Comparison of ENCODE assay signal across 1 cellular context in the genomic region with DNA sequence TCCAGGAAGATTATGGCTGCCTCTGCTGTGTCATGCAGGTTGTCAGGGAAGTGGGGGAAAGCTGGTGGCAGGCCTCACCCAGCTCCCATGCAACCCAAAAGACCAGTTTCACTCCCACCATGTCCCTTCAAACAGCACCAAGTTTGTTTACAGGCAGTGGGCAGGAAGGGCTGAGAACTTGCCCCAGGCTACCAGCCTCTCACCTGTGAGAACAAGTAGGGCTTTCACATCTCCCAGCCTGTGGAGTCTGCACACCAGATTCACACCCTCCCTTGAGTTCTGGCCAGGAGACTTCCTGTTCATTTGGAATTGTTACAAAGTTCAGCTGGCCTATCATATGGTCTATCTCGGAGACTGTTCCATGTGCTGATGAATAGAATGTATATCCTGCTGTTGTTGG.
TF ChIP-seq lines count a peak whose summit lies in the region.

No MANE protein-coding gene starts in this region.

TF ChIP-seq in WTC11, 78 proteins besides CTCF, POLR2A, EP300 and RAD21:
- TF ChIP-seq TP53 (CRISPR knock-in tag; IDR thresholded peaks at IDR 0.05) (no peak), SMAD4 (CRISPR knock-in tag; IDR thresholded peaks at IDR 0.05) (peak; percentile 42; the same call in 1 of the 2 replicates), NFYB (CRISPR knock-in tag; conservative IDR thresholded peaks at IDR 0.05; ENCODE audit: low read depth) (no peak)
- TF ChIP-seq, protein P1, sequence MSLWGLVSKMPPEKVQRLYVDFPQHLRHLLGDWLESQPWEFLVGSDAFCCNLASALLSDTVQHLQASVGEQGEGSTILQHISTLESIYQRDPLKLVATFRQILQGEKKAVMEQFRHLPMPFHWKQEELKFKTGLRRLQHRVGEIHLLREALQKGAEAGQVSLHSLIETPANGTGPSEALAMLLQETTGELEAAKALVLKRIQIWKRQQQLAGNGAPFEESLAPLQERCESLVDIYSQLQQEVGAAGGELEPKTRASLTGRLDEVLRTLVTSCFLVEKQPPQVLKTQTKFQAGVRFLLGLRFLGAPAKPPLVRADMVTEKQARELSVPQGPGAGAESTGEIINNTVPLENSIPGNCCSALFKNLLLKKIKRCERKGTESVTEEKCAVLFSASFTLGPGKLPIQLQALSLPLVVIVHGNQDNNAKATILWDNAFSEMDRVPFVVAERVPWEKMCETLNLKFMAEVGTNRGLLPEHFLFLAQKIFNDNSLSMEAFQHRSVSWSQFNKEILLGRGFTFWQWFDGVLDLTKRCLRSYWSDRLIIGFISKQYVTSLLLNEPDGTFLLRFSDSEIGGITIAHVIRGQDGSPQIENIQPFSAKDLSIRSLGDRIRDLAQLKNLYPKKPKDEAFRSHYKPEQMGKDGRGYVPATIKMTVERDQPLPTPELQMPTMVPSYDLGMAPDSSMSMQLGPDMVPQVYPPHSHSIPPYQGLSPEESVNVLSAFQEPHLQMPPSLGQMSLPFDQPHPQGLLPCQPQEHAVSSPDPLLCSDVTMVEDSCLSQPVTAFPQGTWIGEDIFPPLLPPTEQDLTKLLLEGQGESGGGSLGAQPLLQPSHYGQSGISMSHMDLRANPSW (CRISPR knock-in tag; conservative IDR thresholded peaks at IDR 0.05; ENCODE audit: low read depth): no peak
- TF ChIP-seq, protein P2, sequence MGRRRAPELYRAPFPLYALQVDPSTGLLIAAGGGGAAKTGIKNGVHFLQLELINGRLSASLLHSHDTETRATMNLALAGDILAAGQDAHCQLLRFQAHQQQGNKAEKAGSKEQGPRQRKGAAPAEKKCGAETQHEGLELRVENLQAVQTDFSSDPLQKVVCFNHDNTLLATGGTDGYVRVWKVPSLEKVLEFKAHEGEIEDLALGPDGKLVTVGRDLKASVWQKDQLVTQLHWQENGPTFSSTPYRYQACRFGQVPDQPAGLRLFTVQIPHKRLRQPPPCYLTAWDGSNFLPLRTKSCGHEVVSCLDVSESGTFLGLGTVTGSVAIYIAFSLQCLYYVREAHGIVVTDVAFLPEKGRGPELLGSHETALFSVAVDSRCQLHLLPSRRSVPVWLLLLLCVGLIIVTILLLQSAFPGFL (CRISPR knock-in tag; IDR thresholded peaks at IDR 0.05; ENCODE audit: borderline replicate concordance): no peak
